In the genomic region with DNA sequence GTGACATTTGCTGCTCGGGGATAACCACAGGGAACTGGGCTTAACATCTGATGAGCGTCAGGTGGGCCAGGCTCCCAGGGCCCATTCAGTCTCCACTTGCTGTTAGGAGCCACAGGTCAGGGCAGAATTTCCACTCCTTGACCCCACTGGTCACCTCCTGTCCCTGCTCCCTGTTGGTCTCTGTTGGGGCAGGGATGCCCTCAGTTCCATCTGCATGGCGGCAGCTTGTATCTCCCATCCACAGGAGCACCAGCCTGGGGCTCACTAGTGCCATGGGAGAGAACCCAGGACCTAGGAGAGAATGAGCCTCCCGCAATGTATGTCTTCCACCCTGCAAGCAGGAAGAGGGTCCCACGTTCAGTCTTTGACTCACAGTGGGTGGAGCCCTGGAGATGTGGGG, we compare ENCODE assay signal across 26 cellular contexts.
A peak's percentile ranks its signal among the peaks of the same experiment; 100 is the strongest.
DNase-seq lines count a peak whose midpoint lies in the region; ATAC-seq, FAIRE-seq and TF ChIP-seq lines count a peak whose summit lies in the region.
"Had no signal": no experiment of that assay in that cellular context is flagged by ENCODE, and none has a peak within 500 bp of the region (broad histone marks: within the 10 kb centered on the region; RNA-seq: fewer than 3 reads in every experiment).

No MANE protein-coding gene starts in this region.

- POLR2A ChIA-PET in A549 (lab: Yijun Ruan, JAX) = no interaction called here
- POLR2A ChIA-PET in GM12878 (lab: Charles Lee) = no interaction called here

- H3K36me3 Mint-ChIP-seq in nephron (ENCODE audit: low read depth) = peaks cover 8% of the 10 kb centered on the region

- FAIRE-seq in A549 (lab: Jason Lieb, UNC) = no peak
- FAIRE-seq in GM12878 (lab: Jason Lieb, UNC) = no peak

- BruUV-seq in GM12878 (replicated peaks; lab: Mats Ljungman, UMichigan) = no TSS peak

- peaks cover 73% of the 10 kb centered on the region for H3K36me3 ChIP-seq in DND-41 (ENCODE audit: insufficient read depth, low read length)
- peaks cover 11 to 21% of the 10 kb centered on the region in 2 experiments for H3K36me3 ChIP-seq in GM12878 (ENCODE audit: control insufficient read depth in 2 of 2, insufficient read depth in 2 of 2, low read length in 1 of 2)
- H3K36me3 ChIP-seq: breast epithelium, colonic mucosa had no signal

- 71% methylated on average over 5 of the region's 5 CpGs for WGBS in A549 (ENCODE audit: missing lambda C conversion rate)
- WGBS in GM12878 (ENCODE audit: insufficient coverage, insufficient replicate concordance, low lambda C conversion rate, missing lambda C conversion rate) = 92% methylated on average over 5 of the region's 5 CpGs

- H3K4me1 Mint-ChIP-seq in nephron = peaks cover 62% of the 10 kb centered on the region

- H3K79me2 ChIP-seq in DND-41 (ENCODE audit: insufficient read depth, low read length) (peaks cover 95% of the 10 kb centered on the region), GM12878 (ENCODE audit: control insufficient read depth, insufficient read depth, low read length) (no peaks in the 10 kb centered on the region; the same call in none of the 2 replicates)

- H3K4me3 ChIP-seq in A549 (no peak overlapping the region), DND-41 (ENCODE audit: low read depth in 1 of 2, low read length in 2 of 2) (no peak overlapping the region), GM12878 (no peak overlapping the region)
- H3K4me3 ChIP-seq: breast epithelium, colonic mucosa, lung, psoas muscle had no signal

- DNase-seq in A549 (ENCODE audit: low read depth in 1 of 2, low spot score in 1 of 2) = no peak
- no peak for DNase-seq in DND-41
- DNase-seq in GM12878 (ENCODE audit: low read depth, low spot score) = no peak
- no peak for DNase-seq in DMS153 (lab: John Stamatoyannopoulos, UW)
- no peak for DNase-seq in GM10266 (ENCODE audit: extremely low spot score)
- DNase-seq in H4 (ENCODE audit: low spot score) = no peak
- no peak for DNase-seq in kidney glomerular epithelial cell (lab: John Stamatoyannopoulos, UW)
- DNase-seq: ACHN; activated CD4-positive, alpha-beta T cell treated with anti-CD3 and anti-CD28 coated beads, Interleukin-2, amount 50 U/mL, for 1 hour; activated naive CD4-positive, alpha-beta T cell treated with anti-CD3 and anti-CD28 coated beads, Interleukin-2, amount 50 U/mL, for 16 hours; amygdala; colonic mucosa; effector CD8-positive, alpha-beta T cell; NCI-H1105; NCI-H1930; NCI-H526 treated with DMSO at 0.1 percent for 48 hours; psoas muscle; SHP77 had no signal

- no peaks in the 10 kb centered on the region for H3K9me3 Mint-ChIP-seq in nephron
- H3K9me3 Mint-ChIP-seq: activated T-helper 1 cell treated with anti-CD3 and anti-CD28 coated beads, Interleukin-12 subunit alpha, Interleukin-12 subunit beta, Interleukin-2, Interleukin-4 antibody, amounts not matched to agents 30 ng/mL and 10 ng/mL and 1 ng/mL, durations not matched to agents 14 hours and 24 hours and 36 hours; IgD-negative memory B cell; T-helper 2 cell treated with Interferon-gamma antibody and Interleukin-4, amounts not matched to agents 5 μg/mL and 100 μg/mL, for 36 hours; type B pancreatic cell had no signal

- in situ Hi-C loops in GM12878 (cut with MboI) = no loop called here

- H3K27me3 ChIP-seq in DND-41 (ENCODE audit: insufficient read depth, low read length, poor library complexity) = no peaks in the 10 kb centered on the region
- H3K27me3 ChIP-seq in GM12878 (replicated peaks in 1 of 2; ENCODE audit: control insufficient read depth in 2 of 2, insufficient read depth in 2 of 2, low read length in 1 of 2) = no peaks in the 10 kb centered on the region
- H3K27me3 ChIP-seq: breast epithelium, colonic mucosa had no signal

- ATAC-seq in A549 (no peak), DND-41 (ENCODE audit: insufficient read depth, low read depth) (no peak), GM12878 (no peak)

- no peak for TF ChIP-seq EP300 in A549 (IDR thresholded peaks at IDR 0.05)
- TF ChIP-seq EP300 in GM12878 (IDR thresholded peaks at IDR 0.05; ENCODE audit: borderline replicate concordance in 1 of 2, control insufficient read depth in 1 of 2, low read depth in 2 of 2, low read length in 2 of 2) = no peak

- peak overlapping the region; percentile 28 to 79 (median 46) for H3K27ac Mint-ChIP-seq in nephron
- H3K27ac Mint-ChIP-seq: IgD-negative memory B cell had no signal

- no peak for TF ChIP-seq RAD21 in A549 (conservative IDR thresholded peaks at IDR 0.05 in 1 of 2, IDR thresholded peaks at IDR 0.05 in 1 of 2)
- no peak for TF ChIP-seq RAD21 in GM12878 (IDR thresholded peaks at IDR 0.05; ENCODE audit: insufficient read depth, low read depth, low read length)

- H3K4me1 ChIP-seq in A549 (peaks cover 91% of the 10 kb centered on the region), DND-41 (ENCODE audit: insufficient read depth, low read length) (peaks cover 100% of the 10 kb centered on the region), GM12878 (ENCODE audit: control insufficient read depth, insufficient read depth, low read length) (peaks cover 35% of the 10 kb centered on the region)
- H3K4me1 ChIP-seq: colonic mucosa had no signal

- CTCF ChIA-PET in A549 (lab: Yijun Ruan, JAX) (interaction anchor here (1.1 to 1.9 kb wide), 3 partner anchors 8 to 289 kb away, joined by 3 to 6 read pairs (median 3); no protein-coding TSS in a partner anchor), GM12878 (lab: Yijun Ruan, JAX) (interaction anchor here (1.5 to 1.8 kb wide), 2 partner anchors 19 to 45 kb away, joined by 3 to 6 read pairs; no protein-coding TSS in a partner anchor)

- H3K4me3 Mint-ChIP-seq in nephron = no peak overlapping the region
- H3K4me3 Mint-ChIP-seq: activated T-helper 1 cell treated with anti-CD3 and anti-CD28 coated beads, Interleukin-12 subunit alpha, Interleukin-12 subunit beta, Interleukin-2, Interleukin-4 antibody, amounts not matched to agents 30 ng/mL and 10 ng/mL and 1 ng/mL, durations not matched to agents 14 hours and 24 hours and 36 hours; T-helper 2 cell treated with Interferon-gamma antibody and Interleukin-4, amounts not matched to agents 5 μg/mL and 100 μg/mL, for 36 hours had no signal

- peaks cover 52% of the 10 kb centered on the region for H3K27me3 Mint-ChIP-seq in nephron (ENCODE audit: low read depth)
- H3K27me3 Mint-ChIP-seq: IgD-negative memory B cell, type B pancreatic cell had no signal

- TF ChIP-seq POLR2A in A549 (IDR thresholded peaks at IDR 0.05; ENCODE audit: low read length) (no peak), GM12878 (IDR thresholded peaks at IDR 0.05; ENCODE audit: low read depth, low read length) (no peak; the same call in 1 of the 2 replicates)

- peak overlapping the region; percentile 54 to 77; a peak in 5 of 6 replicates for H3K27ac ChIP-seq in A549
- peak overlapping the region; percentile 92 for H3K27ac ChIP-seq in DND-41 (ENCODE audit: low read length)
- H3K27ac ChIP-seq in GM12878 (ENCODE audit: control insufficient read depth, insufficient read depth) = peak overlapping the region; percentile 32
- H3K27ac ChIP-seq: breast epithelium, colonic mucosa, epithelial cell of prostate, psoas muscle had no signal

- H4K20me1 ChIP-seq in DND-41 (ENCODE audit: insufficient read depth, low read length) (no peaks in the 10 kb centered on the region), GM12878 (ENCODE audit: control insufficient read depth, insufficient read depth) (no peaks in the 10 kb centered on the region)

- no peak for TF ChIP-seq CTCF in A549 (IDR thresholded peaks at IDR 0.05)
- no peak for TF ChIP-seq CTCF in DND-41 (IDR thresholded peaks at IDR 0.05; ENCODE audit: borderline replicate concordance, extremely low read depth, low read length, poor library complexity, severe bottlenecking)
- no peak for TF ChIP-seq CTCF in GM12878 (IDR thresholded peaks at IDR 0.05 in 2 of 3, conservative IDR thresholded peaks at IDR 0.05 in 1 of 3; ENCODE audit: control insufficient read depth in 2 of 3, extremely low read depth in 1 of 3, insufficient read depth in 1 of 3, low read depth in 3 of 3, low read length in 3 of 3)
- no peak for TF ChIP-seq CTCF in nephron (IDR thresholded peaks at IDR 0.05; ENCODE audit: unreplicated experiment in 3 of 3)
- no peak for TF ChIP-seq CTCF in GM10266 (IDR thresholded peaks at IDR 0.05; ENCODE audit: control insufficient read depth, insufficient read depth, low read depth, missing control alignments)

- H3K9ac ChIP-seq in DND-41 (ENCODE audit: low read depth, low read length) (peak overlapping the region; percentile 37), GM12878 (ENCODE audit: control insufficient read depth, insufficient read depth, low read length) (no peak overlapping the region)

- H2AFZ ChIP-seq in DND-41 (ENCODE audit: low read depth, low read length) = no peak overlapping the region
- no peak overlapping the region for H2AFZ ChIP-seq in GM12878 (ENCODE audit: control insufficient read depth, low read depth, low read length)

- H3K9me3 ChIP-seq in A549 = no peaks in the 10 kb centered on the region
- no peaks in the 10 kb centered on the region for H3K9me3 ChIP-seq in DND-41 (ENCODE audit: insufficient read depth, low read length, severe bottlenecking)
- no peaks in the 10 kb centered on the region for H3K9me3 ChIP-seq in GM12878 (replicated peaks; ENCODE audit: control insufficient read depth, insufficient read depth, low read length)
- H3K9me3 ChIP-seq: breast epithelium, colonic mucosa, psoas muscle had no signal

- H3K4me2 ChIP-seq in A549 = no peak overlapping the region
- no peak overlapping the region for H3K4me2 ChIP-seq in DND-41 (ENCODE audit: insufficient read depth, low read length)
- no peak overlapping the region for H3K4me2 ChIP-seq in GM12878 (ENCODE audit: control insufficient read depth, insufficient read depth)

- SMC1A ChIA-PET in GM12878 (lab: Charles Lee; ENCODE audit: uncharacterized antibody, unreplicated experiment) = interaction anchor here (1.2 to 2.1 kb wide), 2 partner anchors 76 to 289 kb away, joined by 3 to 7 read pairs; no protein-coding TSS in a partner anchor

- intact Hi-C loops in GM12878 (cut with micrococcal nuclease; ENCODE audit: unreplicated experiment) = no loop called here

- RAD21 ChIA-PET in GM12878 (lab: Charles Lee; ENCODE audit: unreplicated experiment) = no interaction called here

TF ChIP-seq in A549, 52 proteins besides CTCF, POLR2A, EP300 and RAD21:
- TF ChIP-seq BHLHE40 (IDR thresholded peaks at IDR 0.05; ENCODE audit: low read depth, low read length) (no peak), HOXB5 (CRISPR knock-in tag; IDR thresholded peaks at IDR 0.05) (no peak), RNF2 (IDR thresholded peaks at IDR 0.05; ENCODE audit: borderline replicate concordance, low read depth) (no peak), KDM5A (IDR thresholded peaks at IDR 0.05) (no peak)

TF ChIP-seq in GM12878, 131 proteins besides CTCF, POLR2A, EP300 and RAD21 (continues in another document):
- TF ChIP-seq ZZZ3 (IDR thresholded peaks at IDR 0.05; ENCODE audit: control insufficient read depth, insufficient read length, low read depth) (no peak), ZBED1 (IDR thresholded peaks at IDR 0.05; ENCODE audit: borderline replicate concordance) (no peak), TCF12 (IDR thresholded peaks at IDR 0.05; ENCODE audit: low read depth, low read length) (no peak), EGR1 (IDR thresholded peaks at IDR 0.05; ENCODE audit: borderline replicate concordance in 1 of 2, low read depth in 2 of 2, low read length in 2 of 2) (no peak)

Comparison
In these comparisons a context has a peak if more than half of its experiments do, and no peak if none do; other contexts are left out.
1. H3K27ac ChIP-seq: peak in every context shown above with its lines; median percentile 92 in DND-41; 66 in A549; 32 in GM12878.